ENCODE assay signal across 8 cellular contexts in the genomic region with DNA sequence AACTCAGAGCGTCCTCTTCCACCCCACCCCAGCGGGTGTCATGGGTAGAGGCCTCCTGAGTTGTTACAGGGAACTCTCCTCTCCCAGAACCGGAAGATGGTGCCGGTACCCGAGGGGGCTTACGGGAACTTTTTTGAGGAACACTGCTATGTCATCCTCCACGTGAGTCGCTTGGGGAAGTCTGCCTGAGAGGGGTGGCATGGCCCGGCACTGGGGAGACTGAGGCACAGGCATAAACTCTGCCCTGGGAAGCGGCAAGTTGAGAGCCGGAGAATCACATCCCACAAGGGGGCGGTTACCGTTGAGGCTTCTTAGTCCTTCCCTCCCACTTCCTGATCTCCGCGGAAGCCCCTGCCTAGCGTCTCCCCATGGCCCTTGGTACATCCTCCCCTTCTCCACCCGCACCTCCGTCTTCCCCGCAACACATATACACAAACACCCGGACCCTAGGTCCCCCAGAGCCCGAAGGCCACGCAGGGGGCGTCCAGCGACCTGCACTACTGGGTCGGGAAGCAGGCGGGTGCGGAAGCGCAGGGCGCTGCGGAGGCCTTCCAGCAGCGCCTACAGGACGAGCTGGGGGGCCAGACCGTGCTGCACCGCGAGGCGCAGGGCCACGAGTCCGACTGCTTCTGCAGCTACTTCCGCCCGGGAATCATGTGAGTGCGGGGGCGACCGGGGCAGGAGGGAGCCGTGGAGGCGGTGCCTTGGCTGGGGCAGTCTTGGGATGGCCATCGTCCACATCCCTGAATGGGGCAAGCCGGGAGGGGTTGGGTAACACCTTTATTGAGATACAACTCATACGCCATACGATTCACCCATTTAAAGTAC. TPM values are rescaled to one million over a fixed set of nuclear protein-coding genes. Genes with fewer than 3 reads are reported as not detected.
DNase-seq lines count a peak whose midpoint lies in the region; ATAC-seq and TF ChIP-seq lines count a peak whose summit lies in the region.

No MANE protein-coding gene starts in this region.

- 0 out of 2 replicates have a peak, but pooled peaks cover 5% of the 10 kb centered on the region for H4K20me1 ChIP-seq in DND-41 (ENCODE audit: insufficient read depth, low read length)

- H3K36me3 ChIP-seq in DND-41 (ENCODE audit: insufficient read depth, low read length) = peaks cover 37% of the 10 kb centered on the region
- H3K36me3 ChIP-seq in lung (ENCODE audit: control insufficient read depth in 2 of 2, insufficient read depth in 2 of 2, low read length in 2 of 2) = no peaks in the 10 kb centered on the region

- peak overlapping the region; percentile 85 for H3K4me2 ChIP-seq in DND-41 (ENCODE audit: insufficient read depth, low read length)

- H3K79me2 ChIP-seq in DND-41 (ENCODE audit: insufficient read depth, low read length) = peaks cover 18% of the 10 kb centered on the region

- peak overlapping the region; percentile 38 to 75; a peak in 3 of 4 replicates for H3K4me3 ChIP-seq in DND-41 (ENCODE audit: low read depth in 1 of 2, low read length in 2 of 2)
- peak overlapping the region; percentile 28 to 81 (median 66) for H3K4me3 ChIP-seq in dorsolateral prefrontal cortex
- H3K4me3 ChIP-seq in lung = peak overlapping the region; percentile 46

- DNase-seq in DND-41 (peak; percentile 83), KBM-7 (peak; percentile 86), dorsolateral prefrontal cortex (peak in 9 of 10 donors; percentile 40 to 80 (median 73)), lung (ENCODE audit: low spot score) (peak; percentile 79), RKO (ENCODE audit: low spot score) (no peak)
- peak; percentile 86 for DNase-seq in activated CD4-positive, alpha-beta T cell treated with anti-CD3 and anti-CD28 coated beads for 48 hours
- DNase-seq in stimulated activated CD4-positive, alpha-beta T cell treated with anti-CD3 and anti-CD28 coated beads, TNF-alpha, amount 100 ng/mL, for 48 hours (ENCODE audit: low read depth in 3 of 3) = peak; percentile 64 to 65 (median 64)

- H3K9me3 ChIP-seq in DND-41 (ENCODE audit: insufficient read depth, low read length, severe bottlenecking) = no peaks in the 10 kb centered on the region
- H3K9me3 ChIP-seq in lung (ENCODE audit: control insufficient read depth in 2 of 2, insufficient read depth in 1 of 2, low read length in 1 of 2) = no peaks in the 10 kb centered on the region

- in situ Hi-C loops in KBM-7 (cut with MboI; ENCODE audit: low pct_unique_long_range_greater_than_20kb, low sequenced_read_pairs) = no loop called here

- H3K27ac ChIP-seq in DND-41 (ENCODE audit: low read length) (peak overlapping the region; percentile 92), dorsolateral prefrontal cortex (peak overlapping the region in 57 of 59 donors; percentile 24 to 92 (median 78)), lung (ENCODE audit: low read depth in 1 of 2, low read length in 1 of 2) (peak overlapping the region; percentile 57 to 91)

- H3K4me1 ChIP-seq in DND-41 (ENCODE audit: insufficient read depth, low read length) = peaks cover 30% of the 10 kb centered on the region
- H3K4me1 ChIP-seq in lung (ENCODE audit: control insufficient read depth in 2 of 2, insufficient read depth in 2 of 2, low read length in 2 of 2) = peaks cover 0 to 17% of the 10 kb centered on the region in 2 donors

- intact Hi-C loops in dorsolateral prefrontal cortex (cut with DNase I) = no loop called here

- H3K9ac ChIP-seq in DND-41 (ENCODE audit: low read depth, low read length) = peak overlapping the region; percentile 70

- H3K27me3 ChIP-seq in DND-41 (ENCODE audit: insufficient read depth, low read length, poor library complexity) = no peaks in the 10 kb centered on the region
- no peaks in the 10 kb centered on the region for H3K27me3 ChIP-seq in dorsolateral prefrontal cortex
- H3K27me3 ChIP-seq in lung (ENCODE audit: control insufficient read depth, insufficient read depth) = no peaks in the 10 kb centered on the region

- peak; percentile 84 for ATAC-seq in DND-41 (ENCODE audit: insufficient read depth, low read depth)
- peak; percentile 61 for ATAC-seq in GM21528 (IDR thresholded peaks at IDR 0.05; ENCODE audit: low FRiP score, unreplicated experiment)
- peak; percentile 34 for ATAC-seq in lung (ENCODE audit: insufficient read depth, low FRiP score)

- peak overlapping the region; percentile 94 for H2AFZ ChIP-seq in DND-41 (ENCODE audit: low read depth, low read length)

- TF ChIP-seq CTCF in DND-41 (IDR thresholded peaks at IDR 0.05; ENCODE audit: borderline replicate concordance, extremely low read depth, low read length, poor library complexity, severe bottlenecking) (peak; percentile 11), dorsolateral prefrontal cortex (IDR thresholded peaks at IDR 0.05 in 54 of 56, conservative IDR thresholded peaks at IDR 0.05 in 2 of 56; ENCODE audit: low read depth in 1 of 56, partially characterized antibody in 56 of 56) (peak in 20 of 56 donors; percentile 5 to 47 (median 18)), lung (IDR thresholded peaks at IDR 0.05; ENCODE audit: control extremely low read depth, extremely low read depth) (no peak)

- 3 to 13% methylated on average over 49 of the region's 49 CpGs for WGBS in lung, 2 donors

RNA-seq across cellular contexts. Expression of a gene that starts 3.4 kb away (rescaled TPM):
- total RNA-seq in dorsolateral prefrontal cortex (10 to 100 TPM in 83 of 120 experiments, 1 to 10 TPM in 37; 5.7 to 23.5 (median 11.1) TPM), lung (10 to 100 TPM; 18.2 to 26.8 TPM)
- 10 to 100 TPM; 10.2 to 32.3 TPM for polyA plus RNA-seq in lung

RNA-seq across cellular contexts. Expression of a gene that starts 35.4 kb away (rescaled TPM):
- total RNA-seq in dorsolateral prefrontal cortex = 10 to 100 TPM; 16.3 to 64.5 (median 29.4) TPM
- 10 to 100 TPM; 21.0 to 55.3 TPM for total RNA-seq in lung
- 10 to 100 TPM; 16.9 to 21.6 TPM for polyA plus RNA-seq in lung

RNA-seq across cellular contexts. Expression of a gene that starts 45.0 kb away (rescaled TPM):
- total RNA-seq in dorsolateral prefrontal cortex = 10 to 100 TPM in 1 of 120 experiments, 1 to 10 TPM in 102, under 1 TPM in 17; 0.73 to 13.1 (median 2.2) TPM
- total RNA-seq in lung = 10 to 100 TPM; 10.3 to 28.8 TPM
- polyA plus RNA-seq in lung = 1 to 10 TPM; 4.2 to 5.7 TPM

Comparison
In these comparisons a context has a peak if more than half of its experiments do, and no peak if none do; other contexts are left out.
1. ATAC-seq: peak in every context shown above with its lines; median percentile 84 in DND-41; 61 in GM21528; 34 in lung.